In genomic region chr19:45091031-45091918, GRCh38 we compare ENCODE assay signal across 8 cellular contexts. TPM values are rescaled to one million over a fixed set of nuclear protein-coding genes. Genes with fewer than 3 reads are reported as not detected.
A peak's percentile ranks its signal among the peaks of the same experiment; 100 is the strongest.
DNase-seq lines count a peak whose midpoint lies in the region; ATAC-seq and TF ChIP-seq lines count a peak whose summit lies in the region.

No MANE protein-coding gene starts in this region.

- intact Hi-C loops in breast epithelium (cut with DNase I; ENCODE audit: low total_unique reads) = no loop called here

- peak overlapping the region; percentile 91 to 99 (median 96) for H3K4me3 ChIP-seq in breast epithelium
- peak overlapping the region; percentile 85 for H3K4me3 ChIP-seq in iPS-18a (ENCODE audit: low read length)
- H3K4me3 ChIP-seq in skeletal muscle cell (ENCODE audit: low read depth, low read length) = peak overlapping the region; percentile 94

- H3K27me3 ChIP-seq in breast epithelium (no peaks in the 10 kb centered on the region), iPS-18a (ENCODE audit: control insufficient read depth, insufficient read depth, low read length) (no peaks in the 10 kb centered on the region)

- H3K9ac ChIP-seq in iPS-18a (ENCODE audit: low read length) = peak overlapping the region; percentile 63

- H3K36me3 ChIP-seq in breast epithelium (no peaks in the 10 kb centered on the region), iPS-18a (ENCODE audit: control insufficient read depth, low read depth, low read length) (peaks cover 11% of the 10 kb centered on the region)

- TF ChIP-seq CTCF in GM13976 (IDR thresholded peaks at IDR 0.05; ENCODE audit: borderline replicate concordance, control extremely low read depth, extremely low read depth, insufficient read depth, missing control alignments) (no peak), VCaP (conservative IDR thresholded peaks at IDR 0.05) (no peak), breast epithelium (IDR thresholded peaks at IDR 0.05) (no peak)

- DNase-seq in GM13976 (ENCODE audit: low spot score) (peak; percentile 93), NCI-H2081 (lab: John Stamatoyannopoulos, UW) (peak; percentile 98 to 99), breast epithelium (ENCODE audit: low spot score in 2 of 2) (peak; percentile 97 to 99), skeletal muscle cell (ENCODE audit: low read depth) (peak; percentile 96), NCI-H1694 treated with DMSO at 0.1 percent for 48 hours (lab: John Stamatoyannopoulos, UW) (no peak)

- no peak for TF ChIP-seq POLR2A in breast epithelium (IDR thresholded peaks at IDR 0.05)

- H3K4me1 ChIP-seq in breast epithelium (peaks cover 5 to 21% of the 10 kb centered on the region in 2 donors), iPS-18a (ENCODE audit: control insufficient read depth, low read depth, low read length) (peaks cover 4% of the 10 kb centered on the region)

- ATAC-seq in HG02840 (IDR thresholded peaks at IDR 0.05; ENCODE audit: low FRiP score, unreplicated experiment) = peak; percentile 57

- H3K27ac ChIP-seq in VCaP (peak overlapping the region; percentile 98), breast epithelium (peak overlapping the region; percentile 90 to 91), iPS-18a (ENCODE audit: low read length) (peak overlapping the region; percentile 80)

- H3K9me3 ChIP-seq in breast epithelium (no peaks in the 10 kb centered on the region), iPS-18a (ENCODE audit: control insufficient read depth, low read depth, low read length) (no peaks in the 10 kb centered on the region)

- in situ Hi-C loops in GM13976 (cut with MboI; ENCODE audit: low sequenced_read_pairs, unreplicated experiment) = no loop called here

RNA-seq across cellular contexts. Expression of gene PPP1R37, which starts 1.7 kb away (rescaled TPM):
- total RNA-seq in breast epithelium = 10 to 100 TPM; 18.6 to 50.8 (median 33.8) TPM

RNA-seq across cellular contexts. Expression of gene GEMIN7, which starts 12.2 kb away (rescaled TPM):
- total RNA-seq in breast epithelium = 10 to 100 TPM; 21.3 to 35.1 (median 22.1) TPM

RNA-seq across cellular contexts. Expression of gene ZNF296, which starts 15.0 kb away (rescaled TPM):
- 1 to 10 TPM in 2 of 3 donors, under 1 TPM in 1; 0.98 to 1.9 (median 1.3) TPM for total RNA-seq in breast epithelium

RNA-seq across cellular contexts. Expression of gene CLASRP, which starts 52.4 kb away (rescaled TPM):
- 10 to 100 TPM; 49.9 to 80.3 (median 57.0) TPM for total RNA-seq in breast epithelium
